Comparison of ENCODE assay signal across 33 cellular contexts in genomic region chr15:29324746-29325145, GRCh38.
"Had no signal": no experiment of that assay in that cellular context is flagged by ENCODE, and none has a peak within 500 bp of the region (broad histone marks: within the 10 kb centered on the region; RNA-seq: fewer than 3 reads in every experiment).

No MANE protein-coding gene starts in this region.

- H3K4me1 ChIP-seq: adrenal gland, body of pancreas, colonic mucosa, esophagus squamous epithelium, gastroesophageal sphincter, heart right ventricle had no signal

- H3K4me1 Mint-ChIP-seq: activated CD8-positive, alpha-beta memory T cell treated with anti-CD3 and anti-CD28 coated beads, Interleukin-2, amount 10 ng/mL, durations not matched to agents 7 days and 5 days; activated T-helper 17 cell treated with anti-CD3 and anti-CD28 coated beads, Interleukin-2, amount 50 U/mL, for 72 hours; T-helper 17 cell had no signal

- H2AFZ ChIP-seq: hepatocyte had no signal

- H3K27me3 ChIP-seq: adrenal gland, body of pancreas, colonic mucosa, esophagus squamous epithelium, gastroesophageal sphincter, hepatocyte had no signal

- H3K79me2 ChIP-seq: hepatocyte had no signal

- H3K27me3 Mint-ChIP-seq: activated B cell treated with CpG ODN at 0.5 μM for 24 hours had no signal

- H3K36me3 ChIP-seq: adrenal gland, colonic mucosa, esophagus squamous epithelium, gastroesophageal sphincter, heart right ventricle, WERI-Rb-1 had no signal

- H3K4me3 ChIP-seq: adrenal gland, body of pancreas, colonic mucosa, esophagus squamous epithelium, gastroesophageal sphincter, heart right ventricle, hepatocyte had no signal

- DNase-seq: activated B cell treated with CpG ODN at 0.5 μM for 24 hours; activated CD4-positive, alpha-beta memory T cell treated with anti-CD3 and anti-CD28 coated beads for 36 hours; activated CD4-positive, alpha-beta T cell treated with anti-CD3 and anti-CD28 coated beads for 48 hours; activated CD4-positive, alpha-beta T cell treated with anti-CD3 and anti-CD28 coated beads, Interleukin-2, amount 50 U/mL, for 1 hour; activated CD8-positive, alpha-beta memory T cell treated with anti-CD3 and anti-CD28 coated beads, Interleukin-2, amount 10 ng/mL, durations not matched to agents 7 days and 5 days; activated CD8-positive, alpha-beta memory T cell treated with anti-CD3 and anti-CD28 coated beads, Interleukin-2, amount 50 U/mL, for 4 hours; activated CD8-positive, alpha-beta T cell treated with anti-CD3 and anti-CD28 coated beads, Interleukin-2, amount 10 ng/mL, durations not matched to agents 7 days and 5 days; activated effector memory CD4-positive, alpha-beta T cell treated with Interleukin-2 at 50 U/mL for 16 hours; activated gamma-delta T cell treated with Interleukin-2 at 50 U/mL for 16 hours; activated naive CD4-positive, alpha-beta T cell treated with anti-CD3 and anti-CD28 coated beads, Interleukin-2, amount 50 U/mL, for 16 hours; activated naive CD4-positive, alpha-beta T cell treated with Interleukin-2 at 50 U/mL for 16 hours; activated T-cell treated with anti-CD3 and anti-CD28 coated beads, Interleukin-2, amount 50 U/mL, for 1 hour; adrenal gland; amygdala; aorta; body of pancreas; caudate nucleus; colonic mucosa; effector CD8-positive, alpha-beta T cell; esophagus squamous epithelium; foreskin melanocyte; heart right ventricle; T-helper 1 cell; T-helper 17 cell; T1000; WERI-Rb-1 had no signal

- H3K9me3 ChIP-seq: colonic mucosa, esophagus squamous epithelium had no signal

- H3K4me2 ChIP-seq: hepatocyte had no signal

- H3K36me3 Mint-ChIP-seq: activated CD4-positive, alpha-beta memory T cell treated with anti-CD3 and anti-CD28 coated beads for 36 hours; activated CD8-positive, alpha-beta memory T cell treated with anti-CD3 and anti-CD28 coated beads, Interleukin-2, amount 10 ng/mL, durations not matched to agents 7 days and 5 days had no signal

- H3K27ac ChIP-seq: adrenal gland, body of pancreas, colonic mucosa, epithelial cell of prostate, esophagus squamous epithelium, gastroesophageal sphincter, heart right ventricle, hepatocyte, WERI-Rb-1 had no signal

- H3K27ac Mint-ChIP-seq: activated B cell treated with CpG ODN at 0.5 μM for 24 hours; activated CD4-positive, alpha-beta memory T cell treated with anti-CD3 and anti-CD28 coated beads for 36 hours; activated CD8-positive, alpha-beta memory T cell treated with anti-CD3 and anti-CD28 coated beads, Interleukin-2, amount 10 ng/mL, durations not matched to agents 7 days and 5 days; activated CD8-positive, alpha-beta T cell treated with anti-CD3 and anti-CD28 coated beads, Interleukin-2, amount 10 ng/mL, durations not matched to agents 7 days and 5 days; activated naive CD8-positive, alpha-beta T cell; activated T-helper 17 cell treated with anti-CD3 and anti-CD28 coated beads, Interleukin-2, amount 50 U/mL, for 72 hours; T-helper 17 cell; T-helper 2 cell treated with Interferon-gamma antibody and Interleukin-4, amounts not matched to agents 5 μg/mL and 100 μg/mL, for 36 hours had no signal

- H3K4me3 Mint-ChIP-seq: activated B cell treated with CpG ODN at 0.5 μM for 24 hours; activated CD4-positive, alpha-beta memory T cell treated with anti-CD3 and anti-CD28 coated beads for 36 hours; activated CD8-positive, alpha-beta memory T cell treated with anti-CD3 and anti-CD28 coated beads, Interleukin-2, amount 10 ng/mL, durations not matched to agents 7 days and 5 days; activated CD8-positive, alpha-beta T cell treated with anti-CD3 and anti-CD28 coated beads, Interleukin-2, amount 10 ng/mL, durations not matched to agents 7 days and 5 days; activated naive CD8-positive, alpha-beta T cell; activated T-helper 17 cell treated with anti-CD3 and anti-CD28 coated beads, Interleukin-2, amount 50 U/mL, for 72 hours; T-helper 17 cell; T-helper 2 cell treated with Interferon-gamma antibody and Interleukin-4, amounts not matched to agents 5 μg/mL and 100 μg/mL, for 36 hours had no signal

- ATAC-seq: activated CD4-positive, CD25-positive, alpha-beta regulatory T cell treated with anti-CD3 and anti-CD28 coated beads, Interleukin-2, amount 50 U/mL, for 24 hours; activated CD8-positive, alpha-beta memory T cell treated with anti-CD3 and anti-CD28 coated beads, Interleukin-2, amount 10 ng/mL, durations not matched to agents 7 days and 5 days; activated CD8-positive, alpha-beta T cell treated with anti-CD3 and anti-CD28 coated beads, Interleukin-2, amount 10 ng/mL, durations not matched to agents 7 days and 5 days; activated T-helper 17 cell treated with anti-CD3 and anti-CD28 coated beads, Interleukin-2, amount 50 U/mL, for 72 hours; body of pancreas; gastroesophageal sphincter; heart right ventricle; T-helper 17 cell had no signal
